In genomic region chr1:206570529-206570928, GRCh38 we compare ENCODE assay signal across 15 cellular contexts. TPM values are rescaled to one million over a fixed set of nuclear protein-coding genes. Genes with fewer than 3 reads are reported as not detected.
DNase-seq lines count a peak whose midpoint lies in the region; ATAC-seq and TF ChIP-seq lines count a peak whose summit lies in the region.
"Had no signal": no experiment of that assay in that cellular context is flagged by ENCODE, and none has a peak within 500 bp of the region (broad histone marks: within the 10 kb centered on the region; RNA-seq: fewer than 3 reads in every experiment).

No MANE protein-coding gene starts in this region.

- H3K27me3 Mint-ChIP-seq in CD4-positive, CD25-positive, alpha-beta regulatory T cell: no peaks in the 10 kb centered on the region
- H3K27me3 Mint-ChIP-seq in CD8-positive, alpha-beta memory T cell: no peaks in the 10 kb centered on the region
- H3K27me3 Mint-ChIP-seq in activated naive CD8-positive, alpha-beta T cell treated with anti-CD3 and anti-CD28 coated beads, Interleukin-2, amount 10 ng/mL, durations not matched to agents 7 days and 5 days: no peaks in the 10 kb centered on the region
- H3K27me3 Mint-ChIP-seq in glutamatergic neuron (ENCODE audit: unreplicated experiment) (no peaks in the 10 kb centered on the region), endothelial cell (ENCODE audit: unreplicated experiment) (peaks cover 12% of the 10 kb centered on the region)

- POLR2A ChIA-PET in CD8-positive, alpha-beta memory T cell (lab: Charles Lee): no interaction called here
- POLR2A ChIA-PET in activated naive CD8-positive, alpha-beta T cell treated with anti-CD3 and anti-CD28 coated beads, Interleukin-2, amount 10 ng/mL, durations not matched to agents 7 days and 5 days (lab: Charles Lee): interaction anchor here (0.7 to 24.5 kb wide), 3 partner anchors 7 to 137 kb away, joined by 3 to 584 read pairs (median 584); no protein-coding TSS in a partner anchor

- no peak for DNase-seq in CD4-positive, CD25-positive, alpha-beta regulatory T cell
- no peak for DNase-seq in CD8-positive, alpha-beta memory T cell
- DNase-seq in activated naive CD8-positive, alpha-beta T cell treated with anti-CD3 and anti-CD28 coated beads, Interleukin-2, amount 10 ng/mL, durations not matched to agents 7 days and 5 days: no peak
- DNase-seq in lung microvascular endothelial cell (ENCODE audit: low read depth in 2 of 2) (peak; percentile 59 to 76), glutamatergic neuron (no peak), left cardiac atrium (no peak), endothelial cell (ENCODE audit: low spot score) (no peak), iPS-NIHi11 (ENCODE audit: low spot score) (no peak)
- DNase-seq: body of pancreas; MM.1S; NCI-H187 treated with DMSO at 0.1 percent for 48 hours; NCI-H446 treated with DMSO at 0.1 percent for 48 hours; stimulated activated naive CD4-positive, alpha-beta T cell treated with Interleukin-2 at 50 U/mL for 16 hours; upper lobe of left lung had no signal

- no peak for TF ChIP-seq CTCF in glutamatergic neuron (IDR thresholded peaks at IDR 0.05; ENCODE audit: partially characterized antibody, unreplicated experiment)
- TF ChIP-seq CTCF in endothelial cell (IDR thresholded peaks at IDR 0.05; ENCODE audit: unreplicated experiment): no peak

- H3K4me1 ChIP-seq in CD4-positive, CD25-positive, alpha-beta regulatory T cell (ENCODE audit: control insufficient read depth, insufficient read depth, low read length, poor library complexity, severe bottlenecking): peaks cover 99% of the 10 kb centered on the region
- peaks cover 99% of the 10 kb centered on the region for H3K4me1 ChIP-seq in CD8-positive, alpha-beta memory T cell (ENCODE audit: insufficient read depth, low read length)
- H3K4me1 ChIP-seq: body of pancreas had no signal

- intact Hi-C loops in left cardiac atrium (cut with DNase I): no loop called here

- H3K27ac ChIP-seq in CD4-positive, CD25-positive, alpha-beta regulatory T cell (ENCODE audit: insufficient read depth, low read length, poor library complexity, severe bottlenecking): peak overlapping the region; percentile 83
- no peak overlapping the region for H3K27ac ChIP-seq in CD8-positive, alpha-beta memory T cell (ENCODE audit: low read depth, low read length)
- H3K27ac ChIP-seq: coronary artery, upper lobe of left lung had no signal

- ATAC-seq in CD4-positive, CD25-positive, alpha-beta regulatory T cell (ENCODE audit: low read depth in 2 of 2): no peak
- no peak for ATAC-seq in activated naive CD8-positive, alpha-beta T cell treated with anti-CD3 and anti-CD28 coated beads, Interleukin-2, amount 10 ng/mL, durations not matched to agents 7 days and 5 days (ENCODE audit: low read depth)
- ATAC-seq in left cardiac atrium: no peak
- ATAC-seq: body of pancreas had no signal

- H3K4me3 Mint-ChIP-seq in CD4-positive, CD25-positive, alpha-beta regulatory T cell: peak overlapping the region; percentile 58 to 91 (median 70)
- peak overlapping the region in 6 of 7 donors; percentile 19 to 84 (median 74) for H3K4me3 Mint-ChIP-seq in CD8-positive, alpha-beta memory T cell
- peak overlapping the region; percentile 46 for H3K4me3 Mint-ChIP-seq in activated naive CD8-positive, alpha-beta T cell treated with anti-CD3 and anti-CD28 coated beads, Interleukin-2, amount 10 ng/mL, durations not matched to agents 7 days and 5 days
- H3K4me3 Mint-ChIP-seq in glutamatergic neuron (ENCODE audit: unreplicated experiment): no peak overlapping the region
- H3K4me3 Mint-ChIP-seq in endothelial cell (ENCODE audit: unreplicated experiment): no peak overlapping the region

- no peaks in the 10 kb centered on the region for H3K9me3 ChIP-seq in CD4-positive, CD25-positive, alpha-beta regulatory T cell (ENCODE audit: control insufficient read depth in 2 of 2, low read length in 2 of 2)
- no peaks in the 10 kb centered on the region for H3K9me3 ChIP-seq in CD8-positive, alpha-beta memory T cell (ENCODE audit: low read length)
- H3K9me3 ChIP-seq: body of pancreas, upper lobe of left lung had no signal

- peak overlapping the region; percentile 61 for H3K4me3 ChIP-seq in CD4-positive, CD25-positive, alpha-beta regulatory T cell (ENCODE audit: low read depth, low read length)
- H3K4me3 ChIP-seq in CD8-positive, alpha-beta memory T cell (ENCODE audit: low read length): no peak overlapping the region
- H3K4me3 ChIP-seq: body of pancreas, coronary artery, upper lobe of left lung had no signal

- H3K27me3 ChIP-seq in CD4-positive, CD25-positive, alpha-beta regulatory T cell (ENCODE audit: control insufficient read depth, insufficient read depth, low read length): no peaks in the 10 kb centered on the region
- H3K27me3 ChIP-seq in CD8-positive, alpha-beta memory T cell (ENCODE audit: insufficient read depth, low read length, poor library complexity, severe bottlenecking): no peaks in the 10 kb centered on the region
- H3K27me3 ChIP-seq: body of pancreas, upper lobe of left lung had no signal

- peaks cover 23 to 100% (median 82%) of the 10 kb centered on the region in 4 donors for H3K4me1 Mint-ChIP-seq in CD4-positive, CD25-positive, alpha-beta regulatory T cell
- H3K4me1 Mint-ChIP-seq in CD8-positive, alpha-beta memory T cell: peaks cover 93 to 100% (median 99%) of the 10 kb centered on the region in 3 donors
- peaks cover 93% of the 10 kb centered on the region for H3K4me1 Mint-ChIP-seq in activated naive CD8-positive, alpha-beta T cell treated with anti-CD3 and anti-CD28 coated beads, Interleukin-2, amount 10 ng/mL, durations not matched to agents 7 days and 5 days
- H3K4me1 Mint-ChIP-seq in glutamatergic neuron (ENCODE audit: low read depth, unreplicated experiment) (peaks cover 6% of the 10 kb centered on the region), endothelial cell (ENCODE audit: unreplicated experiment) (peaks cover 19% of the 10 kb centered on the region)

- H3K27ac Mint-ChIP-seq in CD4-positive, CD25-positive, alpha-beta regulatory T cell: peak overlapping the region; percentile 79 to 95 (median 93)
- peak overlapping the region; percentile 67 to 97 (median 90) for H3K27ac Mint-ChIP-seq in CD8-positive, alpha-beta memory T cell
- peak overlapping the region; percentile 75 for H3K27ac Mint-ChIP-seq in activated naive CD8-positive, alpha-beta T cell treated with anti-CD3 and anti-CD28 coated beads, Interleukin-2, amount 10 ng/mL, durations not matched to agents 7 days and 5 days
- no peak overlapping the region for H3K27ac Mint-ChIP-seq in glutamatergic neuron (ENCODE audit: unreplicated experiment)
- no peak overlapping the region for H3K27ac Mint-ChIP-seq in endothelial cell (ENCODE audit: unreplicated experiment)

- H3K36me3 ChIP-seq in CD4-positive, CD25-positive, alpha-beta regulatory T cell (ENCODE audit: control insufficient read depth, insufficient read depth, low read length): peaks cover 75% of the 10 kb centered on the region
- peaks cover 20% of the 10 kb centered on the region for H3K36me3 ChIP-seq in CD8-positive, alpha-beta memory T cell (ENCODE audit: insufficient read depth, low read length)
- H3K36me3 ChIP-seq: upper lobe of left lung had no signal

- H3K36me3 Mint-ChIP-seq in CD4-positive, CD25-positive, alpha-beta regulatory T cell: peaks cover 58% of the 10 kb centered on the region
- peaks cover 0 to 92% (median 15%) of the 10 kb centered on the region in 3 donors for H3K36me3 Mint-ChIP-seq in CD8-positive, alpha-beta memory T cell
- H3K36me3 Mint-ChIP-seq in activated naive CD8-positive, alpha-beta T cell treated with anti-CD3 and anti-CD28 coated beads, Interleukin-2, amount 10 ng/mL, durations not matched to agents 7 days and 5 days: peaks cover 63% of the 10 kb centered on the region
- H3K36me3 Mint-ChIP-seq in glutamatergic neuron (ENCODE audit: unreplicated experiment) (no peaks in the 10 kb centered on the region), endothelial cell (ENCODE audit: low read depth, unreplicated experiment) (no peaks in the 10 kb centered on the region)

- H3K9me3 Mint-ChIP-seq in CD4-positive, CD25-positive, alpha-beta regulatory T cell: peaks cover 0 to 2% (median 0%) of the 10 kb centered on the region in 7 donors
- no peaks in the 10 kb centered on the region for H3K9me3 Mint-ChIP-seq in CD8-positive, alpha-beta memory T cell
- no peaks in the 10 kb centered on the region for H3K9me3 Mint-ChIP-seq in activated naive CD8-positive, alpha-beta T cell treated with anti-CD3 and anti-CD28 coated beads, Interleukin-2, amount 10 ng/mL, durations not matched to agents 7 days and 5 days
- H3K9me3 Mint-ChIP-seq in glutamatergic neuron (ENCODE audit: unreplicated experiment) (no peaks in the 10 kb centered on the region), endothelial cell (ENCODE audit: unreplicated experiment) (no peaks in the 10 kb centered on the region)

- CTCF ChIA-PET in CD8-positive, alpha-beta memory T cell (lab: Charles Lee): interaction anchor here (0.6 to 3.0 kb wide), 3 partner anchors 10 to 492 kb away, joined by 3 to 10 read pairs (median 4); no protein-coding TSS in a partner anchor

RNA-seq across cellular contexts. Expression of gene EIF2D, which starts 41.7 kb away (rescaled TPM):
- total RNA-seq in CD4-positive, CD25-positive, alpha-beta regulatory T cell: 35.7 TPM
- polyA plus RNA-seq in CD4-positive, CD25-positive, alpha-beta regulatory T cell: 10 to 100 TPM; 21.3 to 32.6 (median 26.7) TPM
- 10 to 100 TPM; 82.7 to 88.7 TPM for total RNA-seq in CD8-positive, alpha-beta memory T cell
- polyA plus RNA-seq in CD8-positive, alpha-beta memory T cell: 35.3 TPM
- total RNA-seq in activated naive CD8-positive, alpha-beta T cell treated with anti-CD3 and anti-CD28 coated beads, Interleukin-2, amount 10 ng/mL, durations not matched to agents 7 days and 5 days: 10 to 100 TPM; 40.6 to 43.7 TPM
- total RNA-seq in lung microvascular endothelial cell (34.2 and 45.4 TPM in 2 replicates), glutamatergic neuron (ENCODE audit: unreplicated experiment) (19.5 TPM), left cardiac atrium (10 to 100 TPM; 22.9 to 27.8 TPM), endothelial cell (ENCODE audit: unreplicated experiment) (32.7 TPM)

Comparison
In these comparisons a context has a peak if more than half of its experiments do, and no peak if none do; other contexts are left out.
1. DNase-seq: peak in lung microvascular endothelial cell (2 of 2); none in CD4-positive, CD25-positive, alpha-beta regulatory T cell (0 of 3), CD8-positive, alpha-beta memory T cell (0 of 5), activated naive CD8-positive, alpha-beta T cell treated with anti-CD3 and anti-CD28 coated beads, Interleukin-2, amount 10 ng/mL, durations not matched to agents 7 days and 5 days (single experiment), glutamatergic neuron (single experiment), left cardiac atrium (single experiment), endothelial cell (single experiment) and iPS-NIHi11 (single experiment).
2. H3K27ac Mint-ChIP-seq: peak in CD4-positive, CD25-positive, alpha-beta regulatory T cell (3 of 3), CD8-positive, alpha-beta memory T cell (8 of 8) and activated naive CD8-positive, alpha-beta T cell treated with anti-CD3 and anti-CD28 coated beads, Interleukin-2, amount 10 ng/mL, durations not matched to agents 7 days and 5 days (single experiment); none in glutamatergic neuron (single experiment) and endothelial cell (single experiment).
3. H3K4me3 Mint-ChIP-seq: peak in CD4-positive, CD25-positive, alpha-beta regulatory T cell (4 of 4), CD8-positive, alpha-beta memory T cell (6 of 7) and activated naive CD8-positive, alpha-beta T cell treated with anti-CD3 and anti-CD28 coated beads, Interleukin-2, amount 10 ng/mL, durations not matched to agents 7 days and 5 days (single experiment); none in glutamatergic neuron (single experiment) and endothelial cell (single experiment).